8 cellular contexts compared by ENCODE assay signal in genomic region chr3:56988874-56989433, GRCh38.
A peak's percentile ranks its signal among the peaks of the same experiment; 100 is the strongest.
DNase-seq lines count a peak whose midpoint lies in the region; ATAC-seq and TF ChIP-seq lines count a peak whose summit lies in the region.

No MANE protein-coding gene starts in this region.

- DNase-seq in DND-41 (peak; percentile 76), RWPE2 (ENCODE audit: low spot score) (no peak), foreskin fibroblast (peak; percentile 57 to 91), nucleus accumbens (lab: John Stamatoyannopoulos, UW) (peak in 52 of 56 donors; percentile 6 to 93 (median 67)), testis (peak; percentile 90)

- H3K9ac ChIP-seq in DND-41 (ENCODE audit: low read depth, low read length): no peak overlapping the region

- H3K27ac Mint-ChIP-seq in activated T-helper 17 cell treated with anti-CD3 and anti-CD28 coated beads, Interleukin-2, amount 50 U/mL, for 72 hours: no peak overlapping the region

- ATAC-seq in DND-41 (ENCODE audit: insufficient read depth, low read depth) (peak; percentile 76), RWPE2 (ENCODE audit: low read depth) (peak; percentile 78), HG03571 (IDR thresholded peaks at IDR 0.05; ENCODE audit: unreplicated experiment) (no peak)
- ATAC-seq in activated T-helper 17 cell treated with anti-CD3 and anti-CD28 coated beads, Interleukin-2, amount 50 U/mL, for 72 hours (replicated peaks): peak; percentile 63

- no peak for TF ChIP-seq POLR2A in testis (IDR thresholded peaks at IDR 0.05)

- H3K9me3 Mint-ChIP-seq in activated T-helper 17 cell treated with anti-CD3 and anti-CD28 coated beads, Interleukin-2, amount 50 U/mL, for 72 hours: no peaks in the 10 kb centered on the region

- no peaks in the 10 kb centered on the region for H3K36me3 Mint-ChIP-seq in activated T-helper 17 cell treated with anti-CD3 and anti-CD28 coated beads, Interleukin-2, amount 50 U/mL, for 72 hours (ENCODE audit: low read depth)

- intact Hi-C loops in testis (cut with DNase I; ENCODE audit: low total_unique reads): loop anchor here (2.0 to 5.0 kb wide), 2 partner anchors 188 to 287 kb away; partner anchors contain the start of gene ARHGEF3

- no peaks in the 10 kb centered on the region for H3K27me3 ChIP-seq in DND-41 (ENCODE audit: insufficient read depth, low read length, poor library complexity)
- H3K27me3 ChIP-seq in RWPE2 (ENCODE audit: insufficient read depth, poor library complexity, severe bottlenecking): no peaks in the 10 kb centered on the region
- no peaks in the 10 kb centered on the region for H3K27me3 ChIP-seq in testis

- peak; percentile 86 for TF ChIP-seq CTCF in DND-41 (IDR thresholded peaks at IDR 0.05; ENCODE audit: borderline replicate concordance, extremely low read depth, low read length, poor library complexity, severe bottlenecking)
- peak; percentile 76 for TF ChIP-seq CTCF in LNCAP (IDR thresholded peaks at IDR 0.05)
- TF ChIP-seq CTCF in RWPE2 (IDR thresholded peaks at IDR 0.05; ENCODE audit: poor library complexity, severe bottlenecking): peak; percentile 87
- TF ChIP-seq CTCF in foreskin fibroblast (IDR thresholded peaks at IDR 0.05; ENCODE audit: low read depth, low read length): peak; percentile 52
- TF ChIP-seq CTCF in testis (IDR thresholded peaks at IDR 0.05): peak; percentile 85 to 93 (median 91)

- no peaks in the 10 kb centered on the region for H3K36me3 ChIP-seq in DND-41 (ENCODE audit: insufficient read depth, low read length)
- no peaks in the 10 kb centered on the region for H3K36me3 ChIP-seq in RWPE2 (ENCODE audit: low read depth)
- no peaks in the 10 kb centered on the region for H3K36me3 ChIP-seq in testis (ENCODE audit: low read depth, missing control alignments)

- H3K4me3 ChIP-seq in DND-41 (ENCODE audit: low read depth in 1 of 2, low read length in 2 of 2) (no peak overlapping the region), RWPE2 (ENCODE audit: severe bottlenecking) (no peak overlapping the region), foreskin fibroblast (ENCODE audit: low read depth in 1 of 2, low read length in 2 of 2) (no peak overlapping the region), testis (no peak overlapping the region)

- no peaks in the 10 kb centered on the region for H4K20me1 ChIP-seq in DND-41 (ENCODE audit: insufficient read depth, low read length)

- no peaks in the 10 kb centered on the region for H3K79me2 ChIP-seq in DND-41 (ENCODE audit: insufficient read depth, low read length)

- H3K4me3 Mint-ChIP-seq in activated T-helper 17 cell treated with anti-CD3 and anti-CD28 coated beads, Interleukin-2, amount 50 U/mL, for 72 hours: no peak overlapping the region

- H3K4me2 ChIP-seq in DND-41 (ENCODE audit: insufficient read depth, low read length): peak overlapping the region; percentile 40; the same call in 1 of the 2 replicates

- 8 to 9% methylated on average over 11 of the region's 11 CpGs for WGBS in testis, 2 donors

- peaks cover 18% of the 10 kb centered on the region for H3K4me1 Mint-ChIP-seq in activated T-helper 17 cell treated with anti-CD3 and anti-CD28 coated beads, Interleukin-2, amount 50 U/mL, for 72 hours

- H2AFZ ChIP-seq in DND-41 (ENCODE audit: low read depth, low read length): peak overlapping the region; percentile 60

- H3K27ac ChIP-seq in DND-41 (ENCODE audit: low read length) (peak overlapping the region; percentile 41; the same call in 1 of the 2 replicates), RWPE2 (ENCODE audit: poor library complexity, severe bottlenecking) (no peak overlapping the region), testis (no peak overlapping the region)

- H3K27me3 Mint-ChIP-seq in activated T-helper 17 cell treated with anti-CD3 and anti-CD28 coated beads, Interleukin-2, amount 50 U/mL, for 72 hours: peaks cover 13% of the 10 kb centered on the region

- no peaks in the 10 kb centered on the region for H3K9me3 ChIP-seq in DND-41 (ENCODE audit: insufficient read depth, low read length, severe bottlenecking)
- no peaks in the 10 kb centered on the region for H3K9me3 ChIP-seq in RWPE2 (ENCODE audit: severe bottlenecking)
- no peaks in the 10 kb centered on the region for H3K9me3 ChIP-seq in testis

- H3K4me1 ChIP-seq in DND-41 (ENCODE audit: insufficient read depth, low read length): peaks cover 30% of the 10 kb centered on the region
- H3K4me1 ChIP-seq in RWPE2 (ENCODE audit: insufficient read depth, poor library complexity, severe bottlenecking): no peaks in the 10 kb centered on the region
- H3K4me1 ChIP-seq in testis: peaks cover 56% of the 10 kb centered on the region
